8 cellular contexts compared by ENCODE assay signal in genomic region chr3:179347108-179347382, GRCh38. TPM values are rescaled to one million over a fixed set of nuclear protein-coding genes. Genes with fewer than 3 reads are reported as not detected.
A peak's percentile ranks its signal among the peaks of the same experiment; 100 is the strongest.
DNase-seq lines count a peak whose midpoint lies in the region; ATAC-seq, FAIRE-seq and TF ChIP-seq lines count a peak whose summit lies in the region.

No MANE protein-coding gene starts in this region.

- H3K27ac ChIP-seq in A549, result peak overlapping the region; percentile 73 to 93
- no peak overlapping the region for H3K27ac ChIP-seq in KMS-11
- peak overlapping the region; percentile 82 for H3K27ac ChIP-seq in cingulate gyrus (ENCODE audit: low read depth, low read length)
- peak overlapping the region; percentile 87 to 88 for H3K27ac ChIP-seq in mucosa of rectum (ENCODE audit: low read depth in 2 of 2, low read length in 2 of 2)

- no peak for TF ChIP-seq POLR2A in A549 (IDR thresholded peaks at IDR 0.05; ENCODE audit: low read length)

- H3K9me3 ChIP-seq in A549 (no peaks in the 10 kb centered on the region), mucosa of rectum (ENCODE audit: control insufficient read depth in 2 of 2, low read length in 2 of 2) (no peaks in the 10 kb centered on the region)

- H3K9ac ChIP-seq in KMS-11 (peak overlapping the region; percentile 56; the same call in 1 of the 2 replicates), mucosa of rectum (ENCODE audit: low read depth in 1 of 2, low read length in 2 of 2) (peak overlapping the region; percentile 63 to 82)

- no peak for FAIRE-seq in A549 (lab: Jason Lieb, UNC)

- CTCF ChIA-PET in A549 (lab: Yijun Ruan, JAX) (interaction anchor here (1.2 kb wide), 1 partner anchor 25 kb away, joined by 3 read pairs; no protein-coding TSS in a partner anchor), HEK293T (lab: Yijun Ruan, JAX) (interaction anchor here (0.8 kb wide), 1 partner anchor 98 kb away, joined by 3 read pairs; no protein-coding TSS in a partner anchor)

- TF ChIP-seq CTCF in A549 (IDR thresholded peaks at IDR 0.05) (no peak), KMS-11 (conservative IDR thresholded peaks at IDR 0.05; ENCODE audit: low read depth, low read length) (no peak)

- DNase-seq in A549 (ENCODE audit: low read depth in 1 of 2, low spot score in 1 of 2), result no peak
- DNase-seq in SHP77 (lab: John Stamatoyannopoulos, UW), result no peak
- no peak for DNase-seq in NOMO-1 treated with DMSO at 0.1 percent for 48 hours (lab: John Stamatoyannopoulos, UW; ENCODE audit: unreplicated experiment)
- no peak for DNase-seq in UCSD-AML1 (lab: John Stamatoyannopoulos, UW; ENCODE audit: unreplicated experiment)
- DNase-seq in HEK293T (ENCODE audit: extremely low spot score), result no peak

- 5% methylated on average over 12 of the region's 12 CpGs for WGBS in A549 (ENCODE audit: missing lambda C conversion rate)

- H3K4me2 ChIP-seq in A549 (peak overlapping the region; percentile 80), KMS-11 (no peak overlapping the region)

- no peaks in the 10 kb centered on the region; the same call in 1 of the 2 replicates for H3K79me2 ChIP-seq in KMS-11 (ENCODE audit: insufficient read depth, low read depth)

- no peaks in the 10 kb centered on the region for H4K20me1 ChIP-seq in KMS-11 (ENCODE audit: insufficient read depth)

- H3K36me3 ChIP-seq in KMS-11 (ENCODE audit: insufficient read depth), result no peaks in the 10 kb centered on the region
- H3K36me3 ChIP-seq in mucosa of rectum (ENCODE audit: control insufficient read depth in 2 of 2, insufficient read depth in 2 of 2, low read length in 2 of 2), result peaks cover 5 to 12% of the 10 kb centered on the region in 2 donors

- peak; percentile 2 to 29; a peak in 3 of 6 replicates for ATAC-seq in A549

- no peak for TF ChIP-seq EP300 in A549 (IDR thresholded peaks at IDR 0.05)

- peaks cover 11% of the 10 kb centered on the region; the same call in 2 of the 3 replicates for H3K4me1 ChIP-seq in A549
- peaks cover 9% of the 10 kb centered on the region for H3K4me1 ChIP-seq in KMS-11 (ENCODE audit: low read depth, poor library complexity, severe bottlenecking)
- peaks cover 9% of the 10 kb centered on the region in 2 donors for H3K4me1 ChIP-seq in mucosa of rectum (ENCODE audit: control insufficient read depth in 2 of 2, insufficient read depth in 2 of 2, low read length in 2 of 2)

- H3K27me3 ChIP-seq in KMS-11 (ENCODE audit: insufficient read depth, low read depth) (no peaks in the 10 kb centered on the region), mucosa of rectum (ENCODE audit: control insufficient read depth in 2 of 2, insufficient read depth in 2 of 2, low read length in 2 of 2) (no peaks in the 10 kb centered on the region)

- H2AFZ ChIP-seq in KMS-11 (ENCODE audit: low read depth), result peak overlapping the region; percentile 92

- H3K4me3 ChIP-seq in A549, result peak overlapping the region; percentile 82
- H3K4me3 ChIP-seq in KMS-11 (IDR thresholded peaks at IDR 0.05; ENCODE audit: insufficient read depth, low read depth, low read length), result no peak overlapping the region
- H3K4me3 ChIP-seq in mucosa of rectum (ENCODE audit: low read length in 2 of 2), result peak overlapping the region; percentile 91 to 95

- POLR2A ChIA-PET in A549 (lab: Yijun Ruan, JAX) (no interaction called here), HEK293T (lab: Yijun Ruan, JAX) (no interaction called here)

- no peak for TF ChIP-seq RAD21 in A549 (conservative IDR thresholded peaks at IDR 0.05 in 1 of 2, IDR thresholded peaks at IDR 0.05 in 1 of 2)

TF ChIP-seq in A549, 52 proteins besides CTCF, POLR2A, EP300 and RAD21:
- TF ChIP-seq ZC3H11A (IDR thresholded peaks at IDR 0.05) (no peak), BCL3 (IDR thresholded peaks at IDR 0.05) (no peak), NFE2L2 (conservative IDR thresholded peaks at IDR 0.05; ENCODE audit: low read length) (no peak)

TF ChIP-seq in HEK293T, 16 proteins besides CTCF, POLR2A, EP300 and RAD21:
- TF ChIP-seq FOXK2 (IDR thresholded peaks at IDR 0.05) (no peak), CTBP1 (IDR thresholded peaks at IDR 0.05; ENCODE audit: borderline replicate concordance) (no peak), TARDBP (IDR thresholded peaks at IDR 0.05) (no peak), BHLHE40 (IDR thresholded peaks at IDR 0.05; ENCODE audit: borderline replicate concordance) (no peak), NFRKB (IDR thresholded peaks at IDR 0.05) (no peak)

RNA-seq across cellular contexts. Expression of gene MFN1, which starts 0.5 kb away (rescaled TPM):
- polyA plus RNA-seq in A549 (2011; rRNA removed), result 36.7 and 51.2 TPM in 2 replicates
- 6.6 and 7.4 TPM in 2 replicates for polyA plus RNA-seq in A549 (2012; cell fraction: cytosol; rRNA removed)
- 4.7 and 7.1 TPM in 2 replicates for polyA plus RNA-seq in A549 (2012; cell fraction: nucleus; rRNA removed)
- polyA plus RNA-seq in A549 (2017; fragmentation: RNase III; extraction: RNeasy Plus Mini Kit Qiagen cat#74134 plus additional on column Dnase treatment), result 21.9 to 23.6 TPM (median 22.1 TPM) in 3 replicates
- 16.6 and 18.9 TPM in 2 replicates for polyA minus RNA-seq in A549 (2011; rRNA and poly(A)+ RNA removed)

RNA-seq across cellular contexts. Expression of gene ZNF639, which starts 24.2 kb away (rescaled TPM):
- polyA plus RNA-seq in A549 (2011; rRNA removed), result 19.0 and 19.8 TPM in 2 replicates
- polyA plus RNA-seq in A549 (2012; cell fraction: cytosol; rRNA removed), result 7.7 and 9.6 TPM in 2 replicates
- polyA plus RNA-seq in A549 (2012; cell fraction: nucleus; rRNA removed), result 4.1 and 5.6 TPM in 2 replicates
- 18.9 to 22.0 TPM (median 21.5 TPM) in 3 replicates for polyA plus RNA-seq in A549 (2017; fragmentation: RNase III; extraction: RNeasy Plus Mini Kit Qiagen cat#74134 plus additional on column Dnase treatment)
- polyA minus RNA-seq in A549 (2011; rRNA and poly(A)+ RNA removed), result 4.3 and 4.8 TPM in 2 replicates
